ENCODE assay signal across 27 cellular contexts in the genomic region with DNA sequence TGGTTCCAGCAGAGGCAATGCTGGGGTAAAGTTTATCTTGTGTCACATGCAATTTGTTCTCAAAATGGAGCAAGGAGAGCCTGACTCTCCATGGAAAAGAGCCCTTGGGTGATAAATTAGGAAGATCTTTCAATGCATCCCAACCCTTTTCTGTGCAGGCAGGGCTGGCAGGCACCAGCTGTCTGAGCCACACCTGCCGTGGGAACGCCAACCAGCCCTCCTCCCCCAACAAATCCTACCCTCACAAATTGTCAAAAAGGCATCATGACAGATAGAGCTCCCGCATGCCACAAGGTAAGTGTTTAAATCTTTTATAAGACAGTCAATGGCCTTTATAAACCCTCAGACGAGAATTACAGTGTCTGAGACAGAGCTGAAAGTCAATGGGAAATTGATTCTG.
"Had no signal": no experiment of that assay in that cellular context is flagged by ENCODE, and none has a peak within 500 bp of the region (broad histone marks: within the 10 kb centered on the region; RNA-seq: fewer than 3 reads in every experiment).

No MANE protein-coding gene starts in this region.

- H3K27ac ChIP-seq: brain microvascular endothelial cell, coronary artery, dorsolateral prefrontal cortex, foreskin keratinocyte, gastrocnemius medialis, heart right ventricle, hepatocyte, WERI-Rb-1 had no signal

- H3K27me3 ChIP-seq: brain microvascular endothelial cell, gastrocnemius medialis, hepatocyte had no signal

- H3K4me1 ChIP-seq: foreskin keratinocyte, gastrocnemius medialis, heart right ventricle had no signal

- DNase-seq: activated B cell treated with CpG ODN at 0.5 μM for 24 hours; activated CD4-positive, alpha-beta T cell treated with anti-CD3 and anti-CD28 coated beads for 48 hours; activated CD4-positive, alpha-beta T cell treated with anti-CD3 and anti-CD28 coated beads, Interleukin-2, amount 50 U/mL, for 1 hour; activated CD4-positive, alpha-beta T cell treated with anti-CD3 and anti-CD28 coated beads, Interleukin-2, amount 50 U/mL, for 48 hours; activated CD8-positive, alpha-beta memory T cell treated with anti-CD3 and anti-CD28 coated beads for 24 hours; activated CD8-positive, alpha-beta T cell treated with anti-CD3 and anti-CD28 coated beads for 36 hours; activated effector memory CD4-positive, alpha-beta T cell treated with Interleukin-2 at 50 U/mL for 16 hours; activated gamma-delta T cell treated with Interleukin-2 at 50 U/mL for 16 hours; activated naive CD4-positive, alpha-beta T cell treated with anti-CD3 and anti-CD28 coated beads, Interleukin-2, amount 50 U/mL, for 16 hours; activated naive CD4-positive, alpha-beta T cell treated with Interleukin-2 at 50 U/mL for 16 hours; activated T-cell treated with anti-CD3 and anti-CD28 coated beads, Interleukin-2, amount 50 U/mL, for 4 hours; amniotic stem cell; brain microvascular endothelial cell; dorsolateral prefrontal cortex; effector memory CD4-positive, alpha-beta T cell; endodermal cell; foreskin keratinocyte; gastrocnemius medialis; glutamatergic neuron; heart right ventricle; T1000; WERI-Rb-1 had no signal

- H3K4me3 ChIP-seq: coronary artery, dorsolateral prefrontal cortex, gastrocnemius medialis, heart right ventricle, hepatocyte had no signal

- ATAC-seq: activated CD4-positive, CD25-positive, alpha-beta regulatory T cell treated with anti-CD3 and anti-CD28 coated beads, Interleukin-2, amount 50 U/mL, for 24 hours; activated CD8-positive, alpha-beta T cell treated with anti-CD3 and anti-CD28 coated beads for 36 hours; activated T-cell treated with anti-CD3 and anti-CD28 coated beads, Interleukin-2, amount 50 U/mL, for 4 hours; activated T-helper 17 cell treated with anti-CD3 and anti-CD28 coated beads, Interleukin-2, amount 50 U/mL, for 72 hours; esophagus mucosa; foreskin keratinocyte; gastrocnemius medialis; heart right ventricle had no signal

- H3K36me3 ChIP-seq: brain microvascular endothelial cell, gastrocnemius medialis, heart right ventricle, WERI-Rb-1 had no signal

- H3K9me3 ChIP-seq: gastrocnemius medialis, heart right ventricle had no signal

- H3K79me2 ChIP-seq: hepatocyte had no signal

- H3K4me2 ChIP-seq: hepatocyte had no signal

- H2AFZ ChIP-seq: hepatocyte had no signal
